1 cellular context compared by ENCODE assay signal in the genomic region with DNA sequence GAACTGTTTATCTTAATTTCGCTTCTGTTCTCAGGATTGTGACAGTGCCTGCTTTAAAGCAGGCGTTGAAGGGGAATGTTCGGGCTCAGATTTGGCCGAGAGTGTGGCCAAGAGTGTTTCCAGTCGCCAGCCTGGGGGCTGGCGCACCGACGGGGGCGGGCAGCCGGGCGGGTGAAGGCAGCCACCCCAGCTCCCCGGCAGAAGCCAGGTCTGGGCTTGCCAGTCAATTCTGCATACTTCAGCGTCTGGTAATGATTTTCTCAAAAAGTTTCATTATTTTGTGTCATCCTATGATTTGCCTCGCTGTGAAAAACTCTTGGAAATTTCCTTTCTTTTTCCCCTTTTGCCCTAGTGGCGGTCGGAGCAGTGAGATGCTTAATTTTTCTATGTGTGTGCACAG.
TF ChIP-seq lines count a peak whose summit lies in the region.

No MANE protein-coding gene starts in this region.

TF ChIP-seq in HepG2, 621 proteins besides CTCF, POLR2A, EP300 and RAD21:
- no peak for TF ChIP-seq GRHL1 (CRISPR knock-in tag; conservative IDR thresholded peaks at IDR 0.05)
- no peak for TF ChIP-seq ZNF207 (IDR thresholded peaks at IDR 0.05; ENCODE audit: borderline replicate concordance)
- TF ChIP-seq ZNF260 (CRISPR knock-in tag; IDR thresholded peaks at IDR 0.05; ENCODE audit: borderline replicate concordance, low read depth), result no peak
- no peak for TF ChIP-seq NR2F2 (IDR thresholded peaks at IDR 0.05; ENCODE audit: borderline replicate concordance, low read depth)
- no peak for TF ChIP-seq NFATC3 (CRISPR knock-in tag; IDR thresholded peaks at IDR 0.05)
